Comparison of ENCODE assay signal across 9 cellular contexts in the genomic region with DNA sequence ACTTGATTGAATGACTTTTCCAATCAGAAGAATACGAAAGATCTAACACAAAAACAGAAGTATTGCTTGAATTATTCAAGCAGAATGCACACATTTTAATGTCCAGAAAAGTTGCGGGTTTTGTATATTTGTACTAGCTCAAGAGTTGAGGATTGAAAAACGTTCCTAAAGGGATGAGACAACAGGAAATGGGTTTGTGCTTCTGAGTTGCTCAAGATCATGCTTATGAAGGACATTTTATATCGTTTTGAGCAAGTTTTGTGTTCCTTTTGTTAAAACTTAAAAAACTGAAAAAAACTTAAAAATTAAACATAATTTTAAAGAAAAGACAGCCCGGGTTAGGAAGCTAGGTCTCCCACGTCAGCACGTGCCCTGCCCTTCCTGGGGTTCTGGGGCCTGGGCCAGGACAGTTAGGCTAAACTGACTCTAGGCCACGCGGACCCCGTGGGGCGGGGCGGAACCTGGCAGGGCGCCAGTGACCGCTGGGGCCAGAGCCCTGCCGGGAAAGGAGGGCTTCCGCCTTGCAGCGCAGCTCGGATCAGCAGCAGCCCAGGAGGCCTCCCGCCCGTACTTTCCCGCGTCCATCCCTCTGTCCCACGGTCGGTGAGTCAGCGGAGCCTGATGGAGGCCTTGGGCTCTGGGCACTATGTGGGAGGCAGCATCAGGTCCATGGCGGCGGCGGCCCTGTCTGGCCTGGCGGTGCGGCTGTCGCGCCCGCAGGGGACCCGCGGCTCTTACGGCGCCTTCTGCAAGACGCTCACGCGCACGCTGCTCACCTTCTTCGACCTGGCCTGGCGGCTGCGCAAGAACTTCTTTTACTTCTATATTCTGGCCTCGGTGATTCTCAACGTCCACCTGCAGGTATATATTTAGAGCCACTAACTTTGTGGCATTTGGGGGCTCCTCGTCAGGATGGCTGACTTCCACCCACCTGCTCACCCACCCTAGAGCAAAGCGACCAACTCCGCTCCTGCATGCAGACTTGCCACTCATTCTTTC. TPM values are rescaled to one million over a fixed set of nuclear protein-coding genes. Genes with fewer than 3 reads are reported as not detected.
A peak's percentile ranks its signal among the peaks of the same experiment; 100 is the strongest.
DNase-seq lines count a peak whose midpoint lies in the region; TF ChIP-seq lines count a peak whose summit lies in the region.
"Had no signal": no experiment of that assay in that cellular context is flagged by ENCODE, and none has a peak within 500 bp of the region (broad histone marks: within the 10 kb centered on the region; RNA-seq: fewer than 3 reads in every experiment).

A gene (plus strand): TSS at position 517 of the 999 bp plus-strand sequence. CDS start 105 bp downstream, at position 622.

- no peaks in the 10 kb centered on the region for H3K36me3 ChIP-seq in fibroblast of lung (ENCODE audit: control insufficient read depth, insufficient read depth, low read length)

- no peak for TF ChIP-seq CTCF in fibroblast of lung (conservative IDR thresholded peaks at IDR 0.05 in 1 of 2, IDR thresholded peaks at IDR 0.05 in 1 of 2; ENCODE audit: low read depth in 1 of 2, low read length in 2 of 2)

- H3K4me1 Mint-ChIP-seq in IgD-negative memory B cell = peaks cover 0 to 5% (median 0%) of the 10 kb centered on the region in 3 donors

- H3K4me1 ChIP-seq in fibroblast of lung (ENCODE audit: control insufficient read depth, extremely low read depth, insufficient read depth, low read length) = no peaks in the 10 kb centered on the region

- peak within 1 kb of the TSS; percentile 31 to 88 (median 74) for H3K4me3 Mint-ChIP-seq in IgD-negative memory B cell

- H3K27ac Mint-ChIP-seq in IgD-negative memory B cell = peak within 1 kb of the TSS in 1 of 3 donors; percentile 24

- peak within 1 kb of the TSS; percentile 48 to 70 (median 58) for H3K4me3 ChIP-seq in fibroblast of lung (replicated peaks in 1 of 4; ENCODE audit: control extremely low read depth in 1 of 4, insufficient read depth in 1 of 4, low read depth in 3 of 4, low read length in 4 of 4)

- H3K9ac ChIP-seq in fibroblast of lung (ENCODE audit: insufficient read depth, low read length) = peak within 1 kb of the TSS; percentile 63

- no peaks in the 10 kb centered on the region for H3K9me3 Mint-ChIP-seq in IgD-negative memory B cell

- DNase-seq in activated CD4-positive, alpha-beta T cell treated with anti-CD3 and anti-CD28 coated beads for 1 hour = peak; percentile 7
- DNase-seq in activated CD4-positive, alpha-beta T cell treated with anti-CD3 and anti-CD28 coated beads, Interleukin-2, amount 50 U/mL, for 4 hours = no peak
- DNase-seq in activated CD8-positive, alpha-beta memory T cell treated with anti-CD3 and anti-CD28 coated beads, Interleukin-2, amount 50 U/mL, for 4 hours = peak; percentile 17
- DNase-seq in fibroblast of lung (ENCODE audit: low read depth in 2 of 2) (peak; percentile 79 to 83), myocyte (ENCODE audit: low read depth) (peak; percentile 66), substantia nigra (lab: John Stamatoyannopoulos, UW) (peak in 40 of 49 donors; percentile 0 to 72 (median 10)), NCI-H1436 (lab: John Stamatoyannopoulos, UW) (no peak)

- H3K27ac ChIP-seq in fibroblast of lung (ENCODE audit: insufficient read depth, low read length) = peak within 1 kb of the TSS; percentile 63
- no peak within 1 kb of the TSS for H3K27ac ChIP-seq in substantia nigra (ENCODE audit: low read depth, low read length, poor library complexity, severe bottlenecking)
- H3K27ac ChIP-seq: epithelial cell of prostate had no signal

- no peaks in the 10 kb centered on the region for H3K9me3 ChIP-seq in fibroblast of lung (ENCODE audit: control insufficient read depth, insufficient read depth, low read depth, low read length)

- no peaks in the 10 kb centered on the region for H4K20me1 ChIP-seq in fibroblast of lung (ENCODE audit: control insufficient read depth, extremely low read depth, insufficient read depth, low read length)

- H2AFZ ChIP-seq in fibroblast of lung (ENCODE audit: low read length) = peak within 1 kb of the TSS; percentile 49

- H3K36me3 Mint-ChIP-seq in IgD-negative memory B cell = no peaks in the 10 kb centered on the region

- H3K4me2 ChIP-seq in fibroblast of lung (ENCODE audit: extremely low read depth, insufficient read depth, low read length) = peak within 1 kb of the TSS; percentile 80

- no peaks in the 10 kb centered on the region for H3K27me3 ChIP-seq in fibroblast of lung (ENCODE audit: control insufficient read depth, insufficient read depth, low read length)

- H3K27me3 Mint-ChIP-seq in IgD-negative memory B cell = peaks cover 27% of the 10 kb centered on the region

- H3K79me2 ChIP-seq in fibroblast of lung (ENCODE audit: control insufficient read depth, insufficient read depth, low read length) = no peaks in the 10 kb centered on the region

RNA-seq across cellular contexts. Expression of the gene that starts here (rescaled TPM):
- polyA plus RNA-seq in IgD-negative memory B cell (not detected), fibroblast of lung (11.4 and 12.6 TPM in 2 replicates)
- total RNA-seq in fibroblast of lung (10.0 and 10.2 TPM in 2 replicates), myocyte (0.31 and 4.7 TPM in 2 replicates)
- polyA plus RNA-seq in fibroblast of lung (2012) = 15.3 and 16.9 TPM in 2 replicates
- 4.1 and 5.5 TPM in 2 replicates for polyA minus RNA-seq in fibroblast of lung (ENCODE audit: low replicate concordance)
- 3.1 TPM for polyA plus RNA-seq in myocyte (2012)

Comparison
In these comparisons a context has a peak if more than half of its experiments do, and no peak if none do; other contexts are left out.
1. RNA of the gene that starts here (polyA plus RNA-seq): 11.4 to 16.9 TPM in fibroblast of lung; not detected in IgD-negative memory B cell (single experiment); every median in the first group is over 10 times any median in the second.
2. DNase-seq: peak in activated CD4-positive, alpha-beta T cell treated with anti-CD3 and anti-CD28 coated beads for 1 hour (single experiment), activated CD8-positive, alpha-beta memory T cell treated with anti-CD3 and anti-CD28 coated beads, Interleukin-2, amount 50 U/mL, for 4 hours (single experiment), fibroblast of lung (2 of 2), myocyte (single experiment) and substantia nigra (40 of 49); none in activated CD4-positive, alpha-beta T cell treated with anti-CD3 and anti-CD28 coated beads, Interleukin-2, amount 50 U/mL, for 4 hours (0 of 2) and NCI-H1436 (single experiment).